ENCODE assay signal across 8 cellular contexts in the genomic region with DNA sequence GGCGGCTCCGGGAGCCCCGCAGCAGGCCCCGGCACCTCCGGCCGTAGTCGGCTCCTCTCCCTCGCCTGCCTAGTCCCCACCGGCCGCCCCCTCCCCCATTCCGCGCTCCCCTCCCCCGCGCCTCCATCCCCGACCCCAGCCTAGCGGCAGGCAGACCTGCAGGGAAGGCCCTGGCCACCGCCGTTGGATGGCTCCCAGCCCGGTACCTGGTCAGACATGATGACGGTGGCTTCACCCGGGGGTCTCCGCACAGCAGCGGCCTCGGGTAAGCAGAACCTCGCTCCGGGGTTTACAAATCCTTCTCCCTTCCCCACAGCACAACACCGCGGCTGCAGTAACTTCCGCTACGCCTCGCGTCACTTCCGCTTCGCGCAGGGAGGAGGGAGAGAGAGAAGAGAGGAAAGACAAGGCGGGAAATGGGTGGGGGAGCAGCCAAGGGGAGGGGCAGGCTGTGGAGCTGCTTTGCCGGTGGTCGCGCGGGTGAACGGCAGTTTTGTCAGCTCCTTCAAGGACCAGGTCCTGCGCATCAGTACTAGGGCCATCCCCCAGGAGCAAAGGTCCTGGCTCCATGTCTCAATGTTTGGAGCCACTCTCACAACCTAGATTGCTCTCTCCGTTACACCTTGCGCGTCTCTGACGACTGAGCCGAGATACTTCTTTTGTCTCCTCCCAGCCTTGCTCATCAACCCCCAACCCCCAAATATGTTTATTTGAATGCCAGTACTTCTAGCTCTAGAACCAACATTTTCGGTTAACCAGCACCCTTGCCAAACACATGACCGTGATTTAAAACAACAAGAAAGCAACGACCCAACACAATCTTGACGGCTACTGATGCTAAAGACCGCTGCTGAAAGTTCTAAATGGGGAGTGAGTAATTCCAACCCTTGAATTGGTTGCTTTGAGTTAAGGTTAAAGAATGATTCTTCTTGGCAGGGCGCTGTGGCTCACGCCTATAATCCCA. TPM values are rescaled to one million over a fixed set of nuclear protein-coding genes. Genes with fewer than 3 reads are reported as not detected.
DNase-seq lines count a peak whose midpoint lies in the region; ATAC-seq and TF ChIP-seq lines count a peak whose summit lies in the region.

A gene (minus strand): TSS at position 364 of the 964 bp plus-strand sequence. CDS start 146 bp downstream, at position 218.

- 3 to 6% (median 4%) methylated on average over 26 to 54 of the region's 54 CpGs for WGBS in adrenal gland, 4 donors
- WGBS in heart left ventricle, 4 donors: 3 to 8% (median 5%) methylated on average over 22 to 54 of the region's 54 CpGs
- 4 to 8% methylated on average over 20 to 47 of the region's 54 CpGs for WGBS in transverse colon (ENCODE audit: low coverage in 1 of 2), 2 donors

- peak within 1 kb of the TSS; percentile 74 to 90 (median 84) for H3K4me3 ChIP-seq in adrenal gland
- H3K4me3 ChIP-seq in heart left ventricle: peak within 1 kb of the TSS; percentile 81 to 99 (median 96)
- H3K4me3 ChIP-seq in transverse colon: peak within 1 kb of the TSS; percentile 81 to 99 (median 92)

- DNase-seq in GM13976 (ENCODE audit: low spot score) (peak; percentile 95), NCI-H146 (lab: John Stamatoyannopoulos, UW) (peak; percentile 89), T-helper 1 cell (peak; percentile 71 to 93 (median 85)), adrenal gland (peak; percentile 85 to 95 (median 89)), heart left ventricle (peak; percentile 90 to 95 (median 91)), pons (ENCODE audit: low spot score) (peak; percentile 96), transverse colon (peak; percentile 92)

- TF ChIP-seq EP300 in transverse colon (IDR thresholded peaks at IDR 0.05; ENCODE audit: low read depth): no peak

- H3K36me3 ChIP-seq in adrenal gland (replicated peaks in 1 of 2): no peaks in the 10 kb centered on the region
- H3K36me3 ChIP-seq in heart left ventricle: peaks cover 0 to 4% (median 0%) of the 10 kb centered on the region in 9 donors
- no peaks in the 10 kb centered on the region for H3K36me3 ChIP-seq in transverse colon

- H3K27ac ChIP-seq in adrenal gland: peak within 1 kb of the TSS; percentile 64 to 96 (median 93)
- H3K27ac ChIP-seq in heart left ventricle: peak within 1 kb of the TSS; percentile 70 to 95 (median 90)
- H3K27ac ChIP-seq in transverse colon: peak within 1 kb of the TSS; percentile 86 to 95 (median 92)

- H3K27me3 ChIP-seq in adrenal gland (no peaks in the 10 kb centered on the region), heart left ventricle (no peaks in the 10 kb centered on the region), transverse colon (no peaks in the 10 kb centered on the region)

- H3K4me1 ChIP-seq in adrenal gland (replicated peaks in 1 of 2) (peaks cover 12 to 24% of the 10 kb centered on the region in 2 donors), heart left ventricle (peaks cover 3 to 38% (median 24%) of the 10 kb centered on the region in 12 donors), transverse colon (peaks cover 10 to 22% (median 16%) of the 10 kb centered on the region in 4 donors)

- intact Hi-C loops in adrenal gland (cut with DNase I) (no loop called here), heart left ventricle (cut with DNase I) (loop anchor here in 1 of 10 donors (5.0 kb wide), 1 partner anchor 139 kb away; a partner anchor contains a TSS), transverse colon (cut with DNase I; ENCODE audit: low total_unique reads) (no loop called here)

- ATAC-seq in HG02852 (IDR thresholded peaks at IDR 0.05; ENCODE audit: unreplicated experiment) (peak; percentile 96), heart left ventricle (peak; percentile 90 to 98 (median 97))

- H3K9me3 ChIP-seq in adrenal gland (replicated peaks in 1 of 3) (no peaks in the 10 kb centered on the region), heart left ventricle (no peaks in the 10 kb centered on the region), transverse colon (no peaks in the 10 kb centered on the region)

- in situ Hi-C loops in GM13976 (cut with MboI; ENCODE audit: low sequenced_read_pairs, unreplicated experiment): no loop called here
- in situ Hi-C loops in transverse colon (cut with MboI; ENCODE audit: low pct_ligation_motif_present in 1 of 4, low pct_unique_long_range_greater_than_20kb in 1 of 4, low sequenced_read_pairs in 3 of 4): no loop called here

- peak; percentile 35 to 60 for TF ChIP-seq POLR2A in adrenal gland (IDR thresholded peaks at IDR 0.05)
- TF ChIP-seq POLR2A in heart left ventricle (IDR thresholded peaks at IDR 0.05): peak in 1 of 2 donors; percentile 51
- TF ChIP-seq POLR2A in transverse colon (IDR thresholded peaks at IDR 0.05): peak; percentile 61

- no peak for TF ChIP-seq CTCF in GM13976 (IDR thresholded peaks at IDR 0.05; ENCODE audit: borderline replicate concordance, control extremely low read depth, extremely low read depth, insufficient read depth, missing control alignments)
- TF ChIP-seq CTCF in adrenal gland (IDR thresholded peaks at IDR 0.05): no peak
- no peak for TF ChIP-seq CTCF in heart left ventricle (IDR thresholded peaks at IDR 0.05)
- no peak for TF ChIP-seq CTCF in transverse colon (IDR thresholded peaks at IDR 0.05)

RNA-seq across cellular contexts. Expression of the gene that starts here (rescaled TPM):
- 100 to 1,000 TPM in 6 of 8 donors, 10 to 100 TPM in 2; 53.1 to 130 (median 103) TPM for total RNA-seq in adrenal gland
- 100 to 1,000 TPM in 2 of 3 donors, 10 to 100 TPM in 1; 96.4 to 182 (median 101) TPM for polyA plus RNA-seq in adrenal gland
- total RNA-seq in heart left ventricle: 10 to 100 TPM; 43.5 to 75.2 (median 65.3) TPM
- 10 to 100 TPM; 63.8 to 87.9 TPM for polyA plus RNA-seq in heart left ventricle
- 10 to 100 TPM; 15.3 to 69.1 (median 54.3) TPM for total RNA-seq in transverse colon

Comparison
In these comparisons a context has a peak if more than half of its experiments do, and no peak if none do; other contexts are left out.
1. Peak in every context shown above with its lines: DNase-seq, ATAC-seq, H3K4me3 ChIP-seq and H3K27ac ChIP-seq.